In genomic region chr7:74052628-74053027, GRCh38 we compare ENCODE assay signal across 30 cellular contexts. TPM values are rescaled to one million over a fixed set of nuclear protein-coding genes. Genes with fewer than 3 reads are reported as not detected.
"Had no signal": no experiment of that assay in that cellular context is flagged by ENCODE, and none has a peak within 500 bp of the region (broad histone marks: within the 10 kb centered on the region; RNA-seq: fewer than 3 reads in every experiment).

No MANE protein-coding gene starts in this region.

- H3K4me3 Mint-ChIP-seq: activated B cell treated with CpG ODN at 0.5 μM for 24 hours; activated CD4-positive, alpha-beta memory T cell treated with anti-CD3 and anti-CD28 coated beads for 36 hours; activated naive CD8-positive, alpha-beta T cell treated with anti-CD3 and anti-CD28 coated beads for 36 hours; activated T-helper 17 cell treated with anti-CD3 and anti-CD28 coated beads, Interleukin-2, amount 50 U/mL, for 72 hours; T-helper 1 cell treated with Interleukin-12 subunit alpha and Interleukin-12 subunit beta and Interleukin-4 antibody, amounts not matched to agents 30 μg/mL and 1 μg/mL, for 36 hours; T-helper 2 cell treated with Interferon-gamma antibody and Interleukin-4, amounts not matched to agents 5 μg/mL and 100 μg/mL, for 36 hours had no signal

- H3K9me3 ChIP-seq: breast epithelium, MG63, SJCRH30, SK-N-SH had no signal

- DNase-seq: activated B cell treated with CpG ODN at 0.5 μM for 24 hours; activated CD4-positive, alpha-beta memory T cell treated with anti-CD3 and anti-CD28 coated beads for 36 hours; activated CD4-positive, alpha-beta T cell treated with anti-CD3 and anti-CD28 coated beads for 4 hours; activated CD4-positive, alpha-beta T cell treated with anti-CD3 and anti-CD28 coated beads, Interleukin-2, amount 50 U/mL, for 1 hour; activated CD4-positive, CD25-positive, alpha-beta regulatory T cell treated with anti-CD3 and anti-CD28 coated beads, Interleukin-2, amount 50 U/mL, for 72 hours; activated CD8-positive, alpha-beta memory T cell treated with anti-CD3 and anti-CD28 coated beads, Interleukin-2, amount 50 U/mL, for 4 hours; activated effector memory CD4-positive, alpha-beta T cell treated with anti-CD3 and anti-CD28 coated beads, Interleukin-2, amount 50 U/mL, for 16 hours; activated naive CD4-positive, alpha-beta T cell; activated naive CD4-positive, alpha-beta T cell treated with anti-CD3 and anti-CD28 coated beads, Interleukin-2, amount 50 U/mL, for 16 hours; activated naive CD8-positive, alpha-beta T cell treated with anti-CD3 and anti-CD28 coated beads for 36 hours; activated T-cell treated with anti-CD3 and anti-CD28 coated beads, Interleukin-2, amount 50 U/mL, for 48 hours; amniotic stem cell; cerebellar nuclear complex; Kasumi-1; MG63; MV-4-11; NCI-H1092; NCI-H1436 treated with DMSO at 0.1 percent for 48 hours; NCI-H1694 treated with DMSO at 0.1 percent for 48 hours; NCI-H2029; NCI-H345; NCI-H524 treated with DMSO at 0.1 percent for 48 hours; SHP77; SJCRH30 had no signal

- H3K9me3 Mint-ChIP-seq: activated B cell treated with CpG ODN at 0.5 μM for 24 hours; activated CD4-positive, alpha-beta memory T cell treated with anti-CD3 and anti-CD28 coated beads for 36 hours; activated naive CD8-positive, alpha-beta T cell treated with anti-CD3 and anti-CD28 coated beads for 36 hours; activated T-helper 17 cell treated with anti-CD3 and anti-CD28 coated beads, Interleukin-2, amount 50 U/mL, for 72 hours; T-helper 1 cell treated with Interleukin-12 subunit alpha and Interleukin-12 subunit beta and Interleukin-4 antibody, amounts not matched to agents 30 μg/mL and 1 μg/mL, for 36 hours; T-helper 2 cell treated with Interferon-gamma antibody and Interleukin-4, amounts not matched to agents 5 μg/mL and 100 μg/mL, for 36 hours had no signal

- ATAC-seq: activated T-helper 17 cell treated with anti-CD3 and anti-CD28 coated beads, Interleukin-2, amount 50 U/mL, for 72 hours had no signal

- H3K36me3 ChIP-seq: breast epithelium, MG63 had no signal

- H3K27me3 ChIP-seq: breast epithelium, MG63, SJCRH30 had no signal

- H3K4me3 ChIP-seq: breast epithelium, MG63, SJCRH30 had no signal

- H3K27me3 Mint-ChIP-seq: activated CD4-positive, alpha-beta memory T cell treated with anti-CD3 and anti-CD28 coated beads for 36 hours; activated T-helper 17 cell treated with anti-CD3 and anti-CD28 coated beads, Interleukin-2, amount 50 U/mL, for 72 hours had no signal

- H3K4me1 Mint-ChIP-seq: activated B cell treated with CpG ODN at 0.5 μM for 24 hours; activated naive CD8-positive, alpha-beta T cell treated with anti-CD3 and anti-CD28 coated beads for 36 hours had no signal

- H3K27ac Mint-ChIP-seq: activated B cell treated with CpG ODN at 0.5 μM for 24 hours; activated CD4-positive, alpha-beta memory T cell treated with anti-CD3 and anti-CD28 coated beads for 36 hours; activated naive CD8-positive, alpha-beta T cell treated with anti-CD3 and anti-CD28 coated beads for 36 hours; activated T-helper 17 cell treated with anti-CD3 and anti-CD28 coated beads, Interleukin-2, amount 50 U/mL, for 72 hours; T-helper 1 cell treated with Interleukin-12 subunit alpha and Interleukin-12 subunit beta and Interleukin-4 antibody, amounts not matched to agents 30 μg/mL and 1 μg/mL, for 36 hours; T-helper 2 cell treated with Interferon-gamma antibody and Interleukin-4, amounts not matched to agents 5 μg/mL and 100 μg/mL, for 36 hours had no signal

- H3K27ac ChIP-seq: breast epithelium, SJCRH30 had no signal

- H3K4me1 ChIP-seq: breast epithelium, SJCRH30 had no signal

- H3K36me3 Mint-ChIP-seq: activated CD4-positive, alpha-beta memory T cell treated with anti-CD3 and anti-CD28 coated beads for 36 hours; activated naive CD8-positive, alpha-beta T cell treated with anti-CD3 and anti-CD28 coated beads for 36 hours had no signal

RNA-seq across cellular contexts. Expression of gene ELN, which starts 24.7 kb away (rescaled TPM):
- total RNA-seq: activated B cell treated with CpG ODN at 0.5 μM for 24 hours; activated CD4-positive, alpha-beta memory T cell treated with anti-CD3 and anti-CD28 coated beads for 36 hours; activated naive CD8-positive, alpha-beta T cell treated with anti-CD3 and anti-CD28 coated beads for 36 hours; activated T-helper 17 cell treated with anti-CD3 and anti-CD28 coated beads, Interleukin-2, amount 50 U/mL, for 72 hours; NCI-H460 had no signal
